9 cellular contexts compared by ENCODE assay signal in genomic region chr9:113599647-113600476, GRCh38.
DNase-seq lines count a peak whose midpoint lies in the region; ATAC-seq and TF ChIP-seq lines count a peak whose summit lies in the region.
"Had no signal": no experiment of that assay in that cellular context is flagged by ENCODE, and none has a peak within 500 bp of the region (broad histone marks: within the 10 kb centered on the region; RNA-seq: fewer than 3 reads in every experiment).

No MANE protein-coding gene starts in this region.

- H3K4me3 ChIP-seq in heart left ventricle: no peak overlapping the region
- H3K4me3 ChIP-seq in A673 (ENCODE audit: low read depth, low read length, poor library complexity, severe bottlenecking): no peak overlapping the region
- no peak overlapping the region for H3K4me3 ChIP-seq in transverse colon

- TF ChIP-seq POLR2A in heart left ventricle (IDR thresholded peaks at IDR 0.05) (no peak), transverse colon (IDR thresholded peaks at IDR 0.05) (no peak)

- TF ChIP-seq CTCF in heart left ventricle (IDR thresholded peaks at IDR 0.05) (no peak), A673 (conservative IDR thresholded peaks at IDR 0.05; ENCODE audit: low read depth, low read length) (no peak), transverse colon (IDR thresholded peaks at IDR 0.05) (no peak)

- intact Hi-C loops in heart left ventricle (cut with DNase I): loop anchor here in 3 of 10 donors (10.0 kb wide), 2 partner anchors 295 to 325 kb away; partner anchors contain the start of genes CDC26 (in 2 of the 3), PRPF4 (in 2 of the 3) and RNF183 (in 1 of the 3)
- intact Hi-C loops in sciatic nerve (cut with DNase I): no loop called here
- intact Hi-C loops in A673 (cut with micrococcal nuclease; ENCODE audit: unreplicated experiment): loop anchor here (10.0 kb wide), 1 partner anchor 325 kb away; the partner anchor contains the start of genes CDC26 and PRPF4
- intact Hi-C loops in transverse colon (cut with DNase I; ENCODE audit: low total_unique reads): no loop called here

- peak overlapping the region in 11 of 12 donors; percentile 33 to 97 (median 94) for H3K27ac ChIP-seq in heart left ventricle
- H3K27ac ChIP-seq in A673 (ENCODE audit: low read depth, low read length, poor library complexity, severe bottlenecking): no peak overlapping the region
- no peak overlapping the region for H3K27ac ChIP-seq in transverse colon

- BruUV-seq in A673 (replicated peaks; lab: Mats Ljungman, UMichigan): no TSS peak

- H3K4me1 Mint-ChIP-seq in activated T-helper 17 cell treated with anti-CD3 and anti-CD28 coated beads, Interleukin-2, amount 50 U/mL, for 72 hours: peaks cover 5% of the 10 kb centered on the region

- no peak for TF ChIP-seq EP300 in transverse colon (IDR thresholded peaks at IDR 0.05; ENCODE audit: low read depth)

- 66 to 72% (median 69%) methylated on average over 12 to 14 of the region's 14 CpGs for WGBS in heart left ventricle, 4 donors
- 80% methylated on average over 14 of the region's 14 CpGs; no CpG with 5 or more reads in 1 of the 2 donors for WGBS in transverse colon (ENCODE audit: low coverage in 1 of 2), 2 donors

- peaks cover 35% of the 10 kb centered on the region for H3K36me3 Mint-ChIP-seq in activated T-helper 17 cell treated with anti-CD3 and anti-CD28 coated beads, Interleukin-2, amount 50 U/mL, for 72 hours (ENCODE audit: low read depth)

- H3K9me3 ChIP-seq in heart left ventricle (no peaks in the 10 kb centered on the region), A673 (ENCODE audit: low read depth, low read length, poor library complexity, severe bottlenecking) (no peaks in the 10 kb centered on the region), transverse colon (no peaks in the 10 kb centered on the region)

- H3K27me3 Mint-ChIP-seq in activated T-helper 17 cell treated with anti-CD3 and anti-CD28 coated beads, Interleukin-2, amount 50 U/mL, for 72 hours: no peaks in the 10 kb centered on the region

- H3K27ac Mint-ChIP-seq in activated T-helper 17 cell treated with anti-CD3 and anti-CD28 coated beads, Interleukin-2, amount 50 U/mL, for 72 hours: peak overlapping the region; percentile 43

- H3K27me3 ChIP-seq in heart left ventricle (no peaks in the 10 kb centered on the region), A673 (replicated peaks; ENCODE audit: insufficient read depth, low read depth, low read length, poor library complexity) (no peaks in the 10 kb centered on the region), transverse colon (no peaks in the 10 kb centered on the region)

- H3K9me3 Mint-ChIP-seq in activated T-helper 17 cell treated with anti-CD3 and anti-CD28 coated beads, Interleukin-2, amount 50 U/mL, for 72 hours: no peaks in the 10 kb centered on the region

- H3K4me1 ChIP-seq in heart left ventricle (peaks cover 27 to 92% (median 79%) of the 10 kb centered on the region in 12 donors), A673 (ENCODE audit: insufficient read depth, low read length, poor library complexity, severe bottlenecking) (peaks cover 36% of the 10 kb centered on the region), transverse colon (peaks cover 3 to 16% (median 12%) of the 10 kb centered on the region in 4 donors)

- POLR2A ChIA-PET in A673 (lab: Charles Lee; ENCODE audit: low non-redundant PET): interaction anchor here (0.6 kb wide), 1 partner anchor 75 kb away, joined by 3 read pairs; no protein-coding TSS in a partner anchor

- H3K4me3 Mint-ChIP-seq in activated T-helper 17 cell treated with anti-CD3 and anti-CD28 coated beads, Interleukin-2, amount 50 U/mL, for 72 hours: no peak overlapping the region

- no peak for ATAC-seq in activated T-helper 17 cell treated with anti-CD3 and anti-CD28 coated beads, Interleukin-2, amount 50 U/mL, for 72 hours (replicated peaks)
- ATAC-seq in heart left ventricle: peak in 3 of 4 donors; percentile 3 to 39 (median 28)
- peak; percentile 6 for ATAC-seq in sciatic nerve
- no peak for ATAC-seq in GM21528 (IDR thresholded peaks at IDR 0.05; ENCODE audit: low FRiP score, unreplicated experiment)

- peak; percentile 87 for DNase-seq in GM04504 (ENCODE audit: low read depth)
- DNase-seq in heart left ventricle: peak in 4 of 5 donors; percentile 63 to 71 (median 66)
- no peak for DNase-seq in sciatic nerve (ENCODE audit: low spot score)
- DNase-seq in UCSD-AML1 (lab: John Stamatoyannopoulos, UW; ENCODE audit: unreplicated experiment): no peak
- DNase-seq in A673 (ENCODE audit: low spot score): no peak
- DNase-seq in transverse colon: no peak
- DNase-seq: activated T-cell treated with anti-CD3 and anti-CD28 coated beads, Interleukin-2, amount 50 U/mL, for 48 hours had no signal

- in situ Hi-C loops in transverse colon (cut with MboI; ENCODE audit: low pct_ligation_motif_present in 1 of 4, low pct_unique_long_range_greater_than_20kb in 1 of 4, low sequenced_read_pairs in 3 of 4): no loop called here

- CTCF ChIA-PET in A673 (lab: Charles Lee): interaction anchor here (0.6 kb wide), 2 partner anchors 10 to 55 kb away, joined by 3 read pairs; no protein-coding TSS in a partner anchor

- H3K36me3 ChIP-seq in heart left ventricle: peaks cover 2 to 36% (median 31%) of the 10 kb centered on the region in 9 donors
- no peaks in the 10 kb centered on the region for H3K36me3 ChIP-seq in A673 (ENCODE audit: insufficient read depth, low read length, poor library complexity, severe bottlenecking)
- H3K36me3 ChIP-seq in transverse colon: peaks cover 0 to 12% (median 6%) of the 10 kb centered on the region in 4 donors

Comparison
In these comparisons a context has a peak if more than half of its experiments do, and no peak if none do; other contexts are left out.
1. DNase-seq: peak in GM04504 (single experiment) and heart left ventricle (4 of 5); none in sciatic nerve (single experiment), UCSD-AML1 (single experiment), A673 (single experiment) and transverse colon (single experiment).
2. ATAC-seq: peak in heart left ventricle (3 of 4) and sciatic nerve (single experiment); none in activated T-helper 17 cell treated with anti-CD3 and anti-CD28 coated beads, Interleukin-2, amount 50 U/mL, for 72 hours (single experiment) and GM21528 (single experiment).
3. H3K27ac ChIP-seq: peak in heart left ventricle (11 of 12); none in A673 (single experiment) and transverse colon (0 of 4).